In genomic region chr15:34650177-34650576, GRCh38 we compare ENCODE assay signal across 14 cellular contexts.
DNase-seq lines count a peak whose midpoint lies in the region; ATAC-seq, FAIRE-seq and TF ChIP-seq lines count a peak whose summit lies in the region.
"Had no signal": no experiment of that assay in that cellular context is flagged by ENCODE, and none has a peak within 500 bp of the region (broad histone marks: within the 10 kb centered on the region; RNA-seq: fewer than 3 reads in every experiment).

No MANE protein-coding gene starts in this region.

- intact Hi-C loops in dorsolateral prefrontal cortex (cut with DNase I) = no loop called here

- no peak for FAIRE-seq in GM12892 (lab: Jason Lieb, UNC)
- FAIRE-seq: endometrium had no signal

- peaks cover 0 to 8% (median 0%) of the 10 kb centered on the region in 45 donors for H3K27me3 ChIP-seq in dorsolateral prefrontal cortex
- H3K27me3 ChIP-seq: SJSA1 had no signal

- no peak overlapping the region for H3K27ac ChIP-seq in dorsolateral prefrontal cortex
- H3K27ac ChIP-seq: SJSA1 had no signal

- TF ChIP-seq POLR2A in GM12892 (IDR thresholded peaks at IDR 0.05; ENCODE audit: low read depth, low read length) = no peak

- TF ChIP-seq CTCF in fibroblast of villous mesenchyme (IDR thresholded peaks at IDR 0.05; ENCODE audit: insufficient read depth, low read depth, low read length) (no peak), dorsolateral prefrontal cortex (IDR thresholded peaks at IDR 0.05 in 54 of 56, conservative IDR thresholded peaks at IDR 0.05 in 2 of 56; ENCODE audit: low read depth in 1 of 56, partially characterized antibody in 56 of 56) (no peak)

- ATAC-seq in GM21529 (IDR thresholded peaks at IDR 0.05; ENCODE audit: unreplicated experiment) (peak; percentile 77), SK-N-SH treated with all-trans-retinoic acid at 6 μM for 48 hours (no peak)

- H3K4me3 ChIP-seq in fibroblast of villous mesenchyme (ENCODE audit: low read depth, low read length) (no peak overlapping the region), dorsolateral prefrontal cortex (no peak overlapping the region)
- H3K4me3 ChIP-seq: SJSA1 had no signal

- DNase-seq in CD1c-positive myeloid dendritic cell (ENCODE audit: extremely low spot score) = peak; percentile 21
- peak; percentile 19 for DNase-seq in HS-5 (ENCODE audit: low read depth)
- DNase-seq in fibroblast of villous mesenchyme (ENCODE audit: low read depth) = peak; percentile 74
- DNase-seq in NK-92 treated with Interleukin-12 subunit alpha and Interleukin-12 subunit beta, amount 100 ng/mL, for 24 hours (lab: John Stamatoyannopoulos, UW) = no peak
- DNase-seq in dorsolateral prefrontal cortex = no peak
- DNase-seq in GM12892 (ENCODE audit: insufficient read length) = no peak
- DNase-seq: activated CD4-positive, alpha-beta T cell treated with anti-CD3 and anti-CD28 coated beads for 48 hours; CD4-positive, alpha-beta T cell; islet precursor cell; stimulated activated CD4-positive, alpha-beta T cell treated with anti-CD3 and anti-CD28 coated beads, Interleukin-12 subunit alpha, Interleukin-12 subunit beta, amount 100 ng/mL, for 4 hours had no signal

TF ChIP-seq in SK-N-SH treated with all-trans-retinoic acid at 6 μM for 48 hours, 23 proteins besides CTCF, POLR2A, EP300 and RAD21:
- no peak for TF ChIP-seq ARNTL (CRISPR knock-in tag; IDR thresholded peaks at IDR 0.05; ENCODE audit: borderline replicate concordance, low read depth)
- TF ChIP-seq ZC3H10 (CRISPR knock-in tag; IDR thresholded peaks at IDR 0.05) = no peak
- no peak for TF ChIP-seq POU6F1 (CRISPR knock-in tag; IDR thresholded peaks at IDR 0.05; ENCODE audit: borderline replicate concordance, low read depth)
- TF ChIP-seq ZFP30 (CRISPR knock-in tag; IDR thresholded peaks at IDR 0.05) = no peak
- TF ChIP-seq PPARA (CRISPR knock-in tag; IDR thresholded peaks at IDR 0.05; ENCODE audit: borderline replicate concordance) = no peak
- no peak for TF ChIP-seq ESRRG (CRISPR knock-in tag; IDR thresholded peaks at IDR 0.05)
- no peak for TF ChIP-seq CSDC2 (CRISPR knock-in tag; IDR thresholded peaks at IDR 0.05)
- no peak for TF ChIP-seq BACH2 (CRISPR knock-in tag; IDR thresholded peaks at IDR 0.05; ENCODE audit: borderline replicate concordance)
- no peak for TF ChIP-seq ZFP3 (CRISPR knock-in tag; IDR thresholded peaks at IDR 0.05)
- TF ChIP-seq ZNF70 (CRISPR knock-in tag; IDR thresholded peaks at IDR 0.05) = no peak
- TF ChIP-seq ISL1 (CRISPR knock-in tag; IDR thresholded peaks at IDR 0.05) = no peak
TF ChIP-seq in SK-N-SH treated with all-trans-retinoic acid at 6 μM for 48 hours: peak in this region for 0.

Comparison
In these comparisons a context has a peak if more than half of its experiments do, and no peak if none do; other contexts are left out.
1. DNase-seq: peak in CD1c-positive myeloid dendritic cell (single experiment), HS-5 (single experiment) and fibroblast of villous mesenchyme (single experiment); none in NK-92 treated with Interleukin-12 subunit alpha and Interleukin-12 subunit beta, amount 100 ng/mL, for 24 hours (single experiment), dorsolateral prefrontal cortex (0 of 10) and GM12892 (single experiment).